ENCODE assay signal across 10 cellular contexts in the genomic region with DNA sequence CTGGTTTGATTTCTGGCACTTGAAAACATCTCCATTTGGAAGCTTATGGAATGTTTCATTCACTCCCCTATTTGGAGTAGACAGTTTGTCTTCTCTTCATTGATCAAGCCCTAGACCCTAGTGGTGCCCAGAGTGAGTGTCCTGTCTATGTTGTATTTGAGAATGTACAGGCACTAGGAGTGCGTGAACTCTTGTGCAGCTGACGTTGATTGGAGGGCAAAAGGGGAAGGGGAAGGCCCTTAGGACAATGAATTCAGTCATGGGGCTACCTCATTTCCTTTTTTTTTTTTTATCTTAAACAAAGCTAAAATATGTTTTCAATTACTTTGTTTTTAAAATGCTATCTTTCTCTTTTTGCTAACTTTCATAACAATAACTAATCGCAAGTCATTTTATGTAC.
DNase-seq lines count a peak whose midpoint lies in the region; ATAC-seq, FAIRE-seq and TF ChIP-seq lines count a peak whose summit lies in the region.
"Had no signal": no experiment of that assay in that cellular context is flagged by ENCODE, and none has a peak within 500 bp of the region (broad histone marks: within the 10 kb centered on the region; RNA-seq: fewer than 3 reads in every experiment).

No MANE protein-coding gene starts in this region.

- no peaks in the 10 kb centered on the region for H3K27me3 ChIP-seq in heart left ventricle
- no peaks in the 10 kb centered on the region for H3K27me3 ChIP-seq in uterus

- H3K4me3 ChIP-seq in heart left ventricle (peak overlapping the region in 1 of 12 donors; percentile 1), uterus (no peak overlapping the region)

- FAIRE-seq in TTC549 (lab: Jason Lieb, UNC) = peak; percentile 52

- H3K27ac ChIP-seq in heart left ventricle = peak overlapping the region; percentile 32 to 90 (median 82)
- peak overlapping the region; percentile 61 to 63 for H3K27ac ChIP-seq in uterus

- 28 to 46% (median 34%) methylated on average over 3 of the region's 3 CpGs for WGBS in heart left ventricle, 4 donors

- H3K36me3 ChIP-seq in heart left ventricle (no peaks in the 10 kb centered on the region), uterus (no peaks in the 10 kb centered on the region)

- DNase-seq in heart left ventricle (peak in 1 of 5 donors; percentile 24), cardiac septum (ENCODE audit: low spot score) (no peak), left lobe of liver (ENCODE audit: low spot score) (no peak), uterus (no peak), omental fat pad (ENCODE audit: low spot score) (no peak), mucosa of gallbladder (ENCODE audit: low spot score) (no peak)
- DNase-seq: DMS79 treated with DMSO at 0.1 percent for 48 hours, NCI-H2029 had no signal

- no peaks in the 10 kb centered on the region for H3K9me3 ChIP-seq in heart left ventricle
- H3K9me3 ChIP-seq in uterus = no peaks in the 10 kb centered on the region

- H3K4me1 ChIP-seq in heart left ventricle = peaks cover 18 to 99% (median 89%) of the 10 kb centered on the region in 12 donors
- H3K4me1 ChIP-seq in uterus = peaks cover 0 to 4% of the 10 kb centered on the region in 2 donors

- ATAC-seq in heart left ventricle (peak in 2 of 4 donors; percentile 28 to 38), left lobe of liver (peak; percentile 24), omental fat pad (ENCODE audit: low FRiP score) (no peak), HG02571 (IDR thresholded peaks at IDR 0.05; ENCODE audit: unreplicated experiment) (no peak)

- intact Hi-C loops in heart left ventricle (cut with DNase I) = loop anchor here in 2 of 10 donors (1.0 to 10.0 kb wide), 2 partner anchors 59 to 65 kb away; no protein-coding TSS in a partner anchor
- intact Hi-C loops in cardiac septum (cut with DNase I) = loop anchor here (2.0 kb wide), 1 partner anchor 65 kb away; no protein-coding TSS in a partner anchor
- intact Hi-C loops in uterus (cut with DNase I; ENCODE audit: low total_unique reads) = no loop called here

- TF ChIP-seq CTCF in heart left ventricle (IDR thresholded peaks at IDR 0.05) (no peak), uterus (IDR thresholded peaks at IDR 0.05) (no peak), omental fat pad (IDR thresholded peaks at IDR 0.05) (no peak)

- TF ChIP-seq POLR2A in heart left ventricle (IDR thresholded peaks at IDR 0.05) = no peak
- no peak for TF ChIP-seq POLR2A in uterus (IDR thresholded peaks at IDR 0.05)
